31 cellular contexts compared by ENCODE assay signal in the genomic region with DNA sequence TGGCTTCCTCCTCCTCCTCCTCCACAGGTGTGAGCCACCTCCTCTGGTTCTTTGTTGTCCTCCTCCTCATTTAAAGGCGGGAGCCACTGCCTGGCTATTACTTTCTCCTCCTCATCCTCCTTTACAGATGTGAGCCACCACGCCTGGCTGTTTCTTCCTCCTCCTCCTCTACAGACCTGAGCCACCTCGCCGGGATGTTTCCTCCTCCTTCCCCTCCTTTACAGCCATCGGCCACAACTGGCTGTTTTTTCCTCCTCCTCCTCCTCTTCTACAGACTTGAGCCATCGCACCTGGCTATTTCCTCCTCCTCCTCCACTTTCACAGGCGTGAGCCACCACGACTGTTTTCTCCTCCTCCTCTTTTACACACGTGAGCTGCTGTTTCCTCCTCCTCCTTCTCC. TPM values are rescaled to one million over a fixed set of nuclear protein-coding genes. Genes with fewer than 3 reads are reported as not detected.
"Had no signal": no experiment of that assay in that cellular context is flagged by ENCODE, and none has a peak within 500 bp of the region (broad histone marks: within the 10 kb centered on the region; RNA-seq: fewer than 3 reads in every experiment).

No MANE protein-coding gene starts in this region.

- H3K4me3 ChIP-seq: left ventricle myocardium inferior, lung, neural progenitor cell, ovary, prostate gland, sigmoid colon, testis, thyroid gland, transverse colon, upper lobe of left lung had no signal

- H3K9ac ChIP-seq: neural progenitor cell had no signal

- H3K4me2 ChIP-seq: neural progenitor cell had no signal

- H2AFZ ChIP-seq: neural progenitor cell had no signal

- ATAC-seq: natural killer cell; right cardiac atrium; stimulated activated memory B cell treated with anti-CD40 and anti-IgM and Interleukin-4, amounts not matched to agents 10 μg/mL and 1 μg/mL and 100 μg/mL, for 72 hours; stimulated activated naive CD8-positive, alpha-beta T cell treated with anti-CD3 and anti-CD28 coated beads, Interleukin-15, amount 100 ng/mL, for 72 hours had no signal

- DNase-seq: head of caudate nucleus; islet precursor cell; left ventricle myocardium inferior; mesendoderm; naive B cell; natural killer cell; nephron progenitor cell; occipital lobe; retina; right cardiac atrium; sigmoid colon; small intestine; stimulated activated CD4-positive, alpha-beta T cell treated with anti-CD3 and anti-CD28 coated beads, Interleukin-1b, Interleukin-23, amount 100 ng/mL, for 48 hours; stimulated activated CD4-positive, alpha-beta T cell treated with anti-CD3 and anti-CD28 coated beads, Interleukin-2, amount 100 ng/mL, for 48 hours; stimulated activated CD4-positive, alpha-beta T cell treated with anti-CD3 and anti-CD28 coated beads, Interleukin-4, amount 100 ng/mL, for 4 hours; stimulated activated CD8-positive, alpha-beta memory T cell treated with anti-CD3 and anti-CD28 coated beads, Interleukin-4, amount 100 ng/mL, for 48 hours; stimulated activated naive CD4-positive, alpha-beta T cell treated with Interleukin-2 at 50 U/mL for 16 hours; stimulated activated naive CD8-positive, alpha-beta T cell treated with anti-CD3 and anti-CD28 coated beads, Interleukin-15, amount 100 ng/mL, for 72 hours; testis; thyroid gland; transverse colon; upper lobe of left lung had no signal

- H3K27ac ChIP-seq: left ventricle myocardium inferior, neural progenitor cell, neutrophil, ovary, prostate gland, sigmoid colon, testis, thyroid gland, transverse colon, upper lobe of left lung had no signal

- H3K9me3 ChIP-seq: left ventricle myocardium inferior, ovary, prostate gland, testis, thyroid gland had no signal

- H3K27me3 ChIP-seq: neural progenitor cell, neutrophil, ovary, sigmoid colon, testis, thyroid gland, transverse colon, upper lobe of left lung had no signal

- H3K36me3 ChIP-seq: left ventricle myocardium inferior, neural progenitor cell, neutrophil, ovary, prostate gland, sigmoid colon, thyroid gland, transverse colon, upper lobe of left lung had no signal

- H3K4me1 ChIP-seq: left ventricle myocardium inferior, neural progenitor cell, prostate gland, sigmoid colon, testis, thyroid gland, transverse colon, upper lobe of left lung had no signal

RNA-seq across cellular contexts. Expression of gene ZNF479, which starts 49.0 kb away (rescaled TPM):
- total RNA-seq: kidney epithelial cell, left ventricle myocardium inferior, lower leg skin, lung, mesothelial cell of epicardium, natural killer cell, occipital lobe, ovary, right cardiac atrium, sigmoid colon, thyroid gland, transverse colon, upper lobe of left lung had no signal
- polyA plus RNA-seq: lung, ovary, right cardiac atrium, sigmoid colon, small intestine had no signal
